In the genomic region with DNA sequence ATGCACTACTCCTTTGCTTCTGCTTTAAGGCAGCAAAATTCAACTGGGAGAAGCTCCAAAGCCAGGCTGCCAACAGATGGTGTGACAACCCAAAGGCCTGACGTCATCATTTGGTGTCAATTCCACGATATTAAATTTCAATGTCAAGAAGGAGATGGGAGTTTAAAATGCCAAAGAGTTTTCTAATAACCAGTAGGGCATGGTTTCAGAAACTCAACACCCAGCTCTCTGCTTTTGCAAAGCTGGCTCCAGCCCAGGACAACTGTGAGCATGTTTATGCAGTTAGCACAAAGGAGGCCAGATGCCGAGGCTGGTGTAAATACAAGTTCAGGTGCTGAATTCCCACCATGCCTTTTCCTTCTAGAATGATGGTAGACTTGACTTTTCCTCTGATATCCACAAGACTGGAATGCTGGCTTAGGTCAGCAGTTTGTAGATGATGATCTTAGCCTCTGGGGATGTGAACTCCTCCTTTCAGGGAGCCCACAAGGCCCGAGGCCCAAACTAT, we compare ENCODE assay signal across 8 cellular contexts.
DNase-seq lines count a peak whose midpoint lies in the region; ATAC-seq and TF ChIP-seq lines count a peak whose summit lies in the region.

No MANE protein-coding gene starts in this region.

- H3K27ac Mint-ChIP-seq in progenitor cell of endocrine pancreas = no peak overlapping the region

- peaks cover 8% of the 10 kb centered on the region for H3K9me3 Mint-ChIP-seq in progenitor cell of endocrine pancreas (ENCODE audit: low read depth)

- H3K4me1 Mint-ChIP-seq in progenitor cell of endocrine pancreas (ENCODE audit: low read depth) = peaks cover 3% of the 10 kb centered on the region

- H3K27me3 Mint-ChIP-seq in progenitor cell of endocrine pancreas = no peaks in the 10 kb centered on the region

- intact Hi-C loops in sciatic nerve (cut with DNase I) = no loop called here

- no peak for TF ChIP-seq CTCF in progenitor cell of endocrine pancreas (IDR thresholded peaks at IDR 0.05; ENCODE audit: unreplicated experiment)

- peak; percentile 59 for DNase-seq in ELR (ENCODE audit: low read depth)
- DNase-seq in NCI-H510A treated with DMSO at 0.1 percent for 48 hours (lab: John Stamatoyannopoulos, UW) = peak; percentile 70
- DNase-seq in fibroblast of gingiva (ENCODE audit: low read depth) = peak; percentile 98
- DNase-seq in sciatic nerve (ENCODE audit: low spot score) = peak; percentile 78
- DNase-seq in progenitor cell of endocrine pancreas (ENCODE audit: low spot score, unreplicated experiment) = no peak
- no peak for DNase-seq in retina

- H3K36me3 Mint-ChIP-seq in progenitor cell of endocrine pancreas (ENCODE audit: insufficient read depth) = peaks cover 29% of the 10 kb centered on the region

- peak; percentile 69 for ATAC-seq in sciatic nerve
- no peak for ATAC-seq in GM21825 (IDR thresholded peaks at IDR 0.05; ENCODE audit: unreplicated experiment)
- no peak for ATAC-seq in GM19023 (IDR thresholded peaks at IDR 0.05; ENCODE audit: unreplicated experiment)

- no peak overlapping the region for H3K4me3 Mint-ChIP-seq in progenitor cell of endocrine pancreas (ENCODE audit: low read depth)

Comparison
In these comparisons a context has a peak if more than half of its experiments do, and no peak if none do; other contexts are left out.
1. DNase-seq: peak in ELR (single experiment), NCI-H510A treated with DMSO at 0.1 percent for 48 hours (single experiment), fibroblast of gingiva (single experiment) and sciatic nerve (single experiment); none in progenitor cell of endocrine pancreas (single experiment) and retina (single experiment).